Comparison of ENCODE assay signal across 15 cellular contexts in genomic region chr22:37239336-37240239, GRCh38. TPM values are rescaled to one million over a fixed set of nuclear protein-coding genes. Genes with fewer than 3 reads are reported as not detected.
DNase-seq lines count a peak whose midpoint lies in the region; ATAC-seq and TF ChIP-seq lines count a peak whose summit lies in the region.
"Had no signal": no experiment of that assay in that cellular context is flagged by ENCODE, and none has a peak within 500 bp of the region (broad histone marks: within the 10 kb centered on the region; RNA-seq: fewer than 3 reads in every experiment).

No MANE protein-coding gene starts in this region.

- H3K9me3 ChIP-seq in MM.1S (replicated peaks; ENCODE audit: insufficient read depth, low read length): no peaks in the 10 kb centered on the region
- H3K9me3 ChIP-seq: Caco-2, colonic mucosa had no signal

- H3K9me2 ChIP-seq in MM.1S (replicated peaks; ENCODE audit: insufficient read depth, low read length): no peaks in the 10 kb centered on the region

- no peak for ATAC-seq in activated naive CD8-positive, alpha-beta T cell treated with anti-CD3 and anti-CD28 coated beads, Interleukin-2, amount 50 U/mL, for 24 hours
- ATAC-seq in esophagus mucosa: no peak
- no peak for ATAC-seq in HG02623 (IDR thresholded peaks at IDR 0.05; ENCODE audit: unreplicated experiment)

- H3K27me3 ChIP-seq in MM.1S (replicated peaks; ENCODE audit: insufficient read depth, low read length): no peaks in the 10 kb centered on the region
- H3K27me3 ChIP-seq: colonic mucosa had no signal

- peaks cover 70% of the 10 kb centered on the region for H3F3A ChIP-seq in MM.1S (ENCODE audit: insufficient read depth, low read length)

- H3K4me3 ChIP-seq in MM.1S (ENCODE audit: low read length): no peak overlapping the region
- H3K4me3 ChIP-seq: colonic mucosa, lung had no signal

- peak overlapping the region; percentile 100 for H3K4me3 Mint-ChIP-seq in T-helper 1 cell treated with Interleukin-12 subunit alpha and Interleukin-12 subunit beta and Interleukin-4 antibody, amounts not matched to agents 30 μg/mL and 1 μg/mL, for 36 hours
- H3K4me3 Mint-ChIP-seq in activated naive CD8-positive, alpha-beta T cell treated with anti-CD3 and anti-CD28 coated beads, Interleukin-2, amount 50 U/mL, for 24 hours: peak overlapping the region; percentile 90

- peak overlapping the region; percentile 89 for H3K27ac Mint-ChIP-seq in T-helper 1 cell treated with Interleukin-12 subunit alpha and Interleukin-12 subunit beta and Interleukin-4 antibody, amounts not matched to agents 30 μg/mL and 1 μg/mL, for 36 hours
- peak overlapping the region; percentile 96 for H3K27ac Mint-ChIP-seq in activated naive CD8-positive, alpha-beta T cell treated with anti-CD3 and anti-CD28 coated beads, Interleukin-2, amount 50 U/mL, for 24 hours

- intact Hi-C loops in posterior vena cava (cut with DNase I): no loop called here

- peaks cover 70% of the 10 kb centered on the region for H3K4me1 ChIP-seq in MM.1S (ENCODE audit: low read length)
- H3K4me1 ChIP-seq: Caco-2, colonic mucosa had no signal

- H3K9ac ChIP-seq in MM.1S (ENCODE audit: low read length): no peak overlapping the region; the same call in 1 of the 2 replicates

- H3K27ac ChIP-seq in MM.1S (ENCODE audit: low read length): peak overlapping the region; percentile 14; the same call in 1 of the 2 replicates
- H3K27ac ChIP-seq: colonic mucosa had no signal

- 0 out of 2 replicates have a peak, but pooled peaks cover 4% of the 10 kb centered on the region for H4K20me1 ChIP-seq in MM.1S (ENCODE audit: insufficient read depth, low read length)

- H3K79me2 ChIP-seq in MM.1S (ENCODE audit: low read length): peaks cover 97% of the 10 kb centered on the region

- H3K27me3 Mint-ChIP-seq in T-helper 1 cell treated with Interleukin-12 subunit alpha and Interleukin-12 subunit beta and Interleukin-4 antibody, amounts not matched to agents 30 μg/mL and 1 μg/mL, for 36 hours (ENCODE audit: low read depth): no peaks in the 10 kb centered on the region
- H3K27me3 Mint-ChIP-seq in activated naive CD8-positive, alpha-beta T cell treated with anti-CD3 and anti-CD28 coated beads, Interleukin-2, amount 50 U/mL, for 24 hours: no peaks in the 10 kb centered on the region

- peaks cover 77% of the 10 kb centered on the region for H3K36me3 Mint-ChIP-seq in T-helper 1 cell treated with Interleukin-12 subunit alpha and Interleukin-12 subunit beta and Interleukin-4 antibody, amounts not matched to agents 30 μg/mL and 1 μg/mL, for 36 hours (ENCODE audit: low read depth)
- H3K36me3 Mint-ChIP-seq in activated naive CD8-positive, alpha-beta T cell treated with anti-CD3 and anti-CD28 coated beads, Interleukin-2, amount 50 U/mL, for 24 hours (ENCODE audit: low read depth): peaks cover 70% of the 10 kb centered on the region

- peak overlapping the region; percentile 26; the same call in 1 of the 2 replicates for H3K4me2 ChIP-seq in MM.1S (ENCODE audit: low read depth, low read length)

- no peak overlapping the region for H2AFZ ChIP-seq in MM.1S (ENCODE audit: low read length)

- H3K4me1 Mint-ChIP-seq in T-helper 1 cell treated with Interleukin-12 subunit alpha and Interleukin-12 subunit beta and Interleukin-4 antibody, amounts not matched to agents 30 μg/mL and 1 μg/mL, for 36 hours (ENCODE audit: low read depth): peaks cover 67% of the 10 kb centered on the region
- H3K4me1 Mint-ChIP-seq in activated naive CD8-positive, alpha-beta T cell treated with anti-CD3 and anti-CD28 coated beads, Interleukin-2, amount 50 U/mL, for 24 hours: peaks cover 87% of the 10 kb centered on the region

- DNase-seq in T-helper 1 cell (no peak), MM.1S (no peak), posterior vena cava (ENCODE audit: low spot score) (peak; percentile 45), GOT3 (lab: John Stamatoyannopoulos, UW) (no peak)
- no peak for DNase-seq in activated naive CD8-positive, alpha-beta T cell treated with anti-CD3 and anti-CD28 coated beads, Interleukin-2, amount 50 U/mL, for 24 hours
- DNase-seq: 8988T; activated CD4-positive, alpha-beta T cell treated with anti-CD3 and anti-CD28 coated beads, Interleukin-2, amount 50 U/mL, for 1 hour; colonic mucosa had no signal

- no peaks in the 10 kb centered on the region for H3K9me3 Mint-ChIP-seq in T-helper 1 cell treated with Interleukin-12 subunit alpha and Interleukin-12 subunit beta and Interleukin-4 antibody, amounts not matched to agents 30 μg/mL and 1 μg/mL, for 36 hours
- no peaks in the 10 kb centered on the region for H3K9me3 Mint-ChIP-seq in activated naive CD8-positive, alpha-beta T cell treated with anti-CD3 and anti-CD28 coated beads, Interleukin-2, amount 50 U/mL, for 24 hours

- no peak for TF ChIP-seq CTCF in MM.1S (IDR thresholded peaks at IDR 0.05; ENCODE audit: low read length)

- H3K36me3 ChIP-seq in MM.1S (replicated peaks; ENCODE audit: insufficient read depth, low read length): peaks cover 19% of the 10 kb centered on the region
- H3K36me3 ChIP-seq: colonic mucosa had no signal

RNA-seq across cellular contexts. Expression of gene RAC2, which starts 4.5 kb away (rescaled TPM):
- total RNA-seq in posterior vena cava: 10 to 100 TPM; 12.9 to 17.5 TPM
- 19.0 TPM for total RNA-seq in esophagus mucosa

RNA-seq across cellular contexts. Expression of gene SSTR3, which starts 27.3 kb away (rescaled TPM):
- total RNA-seq in posterior vena cava (not detected), esophagus mucosa (not detected)
- total RNA-seq: Caco-2, fibroblast of lung, subcutaneous adipose tissue had no signal

RNA-seq across cellular contexts. Expression of gene CYTH4, which starts 42.7 kb away (rescaled TPM):
- total RNA-seq in posterior vena cava: 10 to 100 TPM; 20.7 to 31.7 TPM
- 1.6 TPM for total RNA-seq in esophagus mucosa
- total RNA-seq: Caco-2 had no signal

RNA-seq across cellular contexts. Expression of gene C1QTNF6, which starts 51.5 kb away (rescaled TPM):
- total RNA-seq in posterior vena cava (1 to 10 TPM; 1.8 to 6.3 TPM), esophagus mucosa (2.0 TPM)
